ENCODE assay signal across 8 cellular contexts in genomic region chr5:151214614-151215545, GRCh38. TPM values are rescaled to one million over a fixed set of nuclear protein-coding genes. Genes with fewer than 3 reads are reported as not detected.
A peak's percentile ranks its signal among the peaks of the same experiment; 100 is the strongest.
DNase-seq lines count a peak whose midpoint lies in the region; ATAC-seq and TF ChIP-seq lines count a peak whose summit lies in the region.

No MANE protein-coding gene starts in this region.

- no peak overlapping the region for H3K9ac ChIP-seq in neural progenitor cell

- no peaks in the 10 kb centered on the region for H3F3A ChIP-seq in neural progenitor cell (ENCODE audit: low read depth)

- H2AFZ ChIP-seq in neural progenitor cell (replicated peaks), result no peak overlapping the region

- H3K36me3 Mint-ChIP-seq in IgD-negative memory B cell, result no peaks in the 10 kb centered on the region
- no peaks in the 10 kb centered on the region for H3K36me3 Mint-ChIP-seq in neural progenitor cell

- ATAC-seq in GM21423 (IDR thresholded peaks at IDR 0.05; ENCODE audit: unreplicated experiment), result peak; percentile 52

- H3K79me2 ChIP-seq in neural progenitor cell (ENCODE audit: low read depth), result no peaks in the 10 kb centered on the region

- TF ChIP-seq CTCF in GM12875 (IDR thresholded peaks at IDR 0.05; ENCODE audit: borderline replicate concordance, insufficient read depth, low read depth, low read length) (no peak), neural progenitor cell (IDR thresholded peaks at IDR 0.05) (no peak), foreskin fibroblast (IDR thresholded peaks at IDR 0.05; ENCODE audit: low read depth, low read length) (no peak)

- no peaks in the 10 kb centered on the region for H4K20me1 ChIP-seq in neural progenitor cell (ENCODE audit: low read depth)

- peaks cover 6% of the 10 kb centered on the region for H3K4me1 ChIP-seq in neural progenitor cell

- H3K9me3 Mint-ChIP-seq in IgD-negative memory B cell, result no peaks in the 10 kb centered on the region
- H3K9me3 Mint-ChIP-seq in neural progenitor cell, result no peaks in the 10 kb centered on the region

- H3K36me3 ChIP-seq in neural progenitor cell, result no peaks in the 10 kb centered on the region

- peak overlapping the region; percentile 75 for H3K4me3 ChIP-seq in GM12875 (ENCODE audit: low read depth, low read length)
- H3K4me3 ChIP-seq in neural progenitor cell, result no peak overlapping the region
- no peak overlapping the region for H3K4me3 ChIP-seq in foreskin fibroblast (ENCODE audit: low read depth in 1 of 2, low read length in 2 of 2)

- no peak overlapping the region for H3K4me2 ChIP-seq in neural progenitor cell

- H3K27ac Mint-ChIP-seq in IgD-negative memory B cell (peak overlapping the region; percentile 93 to 98 (median 98)), neural progenitor cell (peak overlapping the region; percentile 21)

- no peaks in the 10 kb centered on the region for H3K27me3 ChIP-seq in neural progenitor cell

- DNase-seq in amniotic epithelial cell (ENCODE audit: low read depth) (peak; percentile 92), neural progenitor cell (ENCODE audit: low spot score) (no peak), nucleus accumbens (lab: John Stamatoyannopoulos, UW) (no peak), foreskin fibroblast (no peak)
- DNase-seq in stimulated activated CD4-positive, alpha-beta T cell treated with anti-CD3 and anti-CD28 coated beads, Interleukin-12 subunit alpha, Interleukin-12 subunit beta, amount 100 ng/mL, for 4 hours, result no peak

- H3K9me3 ChIP-seq in neural progenitor cell (ENCODE audit: low read depth), result no peaks in the 10 kb centered on the region

- no peaks in the 10 kb centered on the region for H3K27me3 Mint-ChIP-seq in IgD-negative memory B cell
- peaks cover 4% of the 10 kb centered on the region for H3K27me3 Mint-ChIP-seq in neural progenitor cell (ENCODE audit: insufficient read depth, low read depth)

- H3K27ac ChIP-seq in neural progenitor cell, result no peak overlapping the region

- H3K4me1 Mint-ChIP-seq in IgD-negative memory B cell (peaks cover 66 to 76% (median 69%) of the 10 kb centered on the region in 3 donors), neural progenitor cell (peaks cover 7% of the 10 kb centered on the region)

- H3K4me3 Mint-ChIP-seq in IgD-negative memory B cell (peak overlapping the region; percentile 72 to 93 (median 87)), neural progenitor cell (no peak overlapping the region)

RNA-seq across cellular contexts. Expression of gene CCDC69, which starts 9.0 kb away (rescaled TPM):
- 75.5 TPM for polyA plus RNA-seq in IgD-negative memory B cell
- total RNA-seq in neural progenitor cell (ENCODE audit: low replicate concordance), result 0.03 and 0.07 TPM in 2 replicates

RNA-seq across cellular contexts. Expression of gene GM2A, which starts 38.1 kb away (rescaled TPM):
- 31.5 TPM for polyA plus RNA-seq in IgD-negative memory B cell
- 19.4 TPM in 2 replicates for total RNA-seq in neural progenitor cell (ENCODE audit: low replicate concordance)

RNA-seq across cellular contexts. Expression of gene ANXA6, which starts 57.3 kb away (rescaled TPM):
- polyA plus RNA-seq in IgD-negative memory B cell, result 298 TPM
- total RNA-seq in neural progenitor cell (ENCODE audit: low replicate concordance), result 95.0 and 97.6 TPM in 2 replicates
